In genomic region chr11:1310772-1311468, GRCh38 we compare ENCODE assay signal across 8 cellular contexts. TPM values are rescaled to one million over a fixed set of nuclear protein-coding genes. Genes with fewer than 3 reads are reported as not detected.
DNase-seq lines count a peak whose midpoint lies in the region; ATAC-seq and TF ChIP-seq lines count a peak whose summit lies in the region.

No MANE protein-coding gene starts in this region.

- POLR2A ChIA-PET in HEK293T (lab: Yijun Ruan, JAX): no interaction called here

- CTCF ChIA-PET in HEK293T (lab: Yijun Ruan, JAX): no interaction called here

- ATAC-seq in GM18861 (IDR thresholded peaks at IDR 0.05; ENCODE audit: unreplicated experiment) (no peak), GM21423 (IDR thresholded peaks at IDR 0.05; ENCODE audit: unreplicated experiment) (no peak), GM21576 (IDR thresholded peaks at IDR 0.05; ENCODE audit: unreplicated experiment) (no peak)

- DNase-seq in HT-29 (ENCODE audit: low spot score) (peak; percentile 68), epithelial cell of esophagus (ENCODE audit: low read depth) (no peak), HEK293T (ENCODE audit: extremely low spot score) (no peak)
- peak; percentile 70 for DNase-seq in activated CD4-positive, alpha-beta T cell treated with anti-CD3 and anti-CD28 coated beads for 48 hours
- peak; percentile 74 for DNase-seq in stimulated activated CD8-positive, alpha-beta memory T cell treated with anti-CD3 and anti-CD28 coated beads, Interleukin-4, amount 100 ng/mL, for 48 hours

- TF ChIP-seq CTCF in epithelial cell of esophagus (IDR thresholded peaks at IDR 0.05; ENCODE audit: insufficient read depth, low read depth, low read length, missing control alignments): no peak

- peak overlapping the region; percentile 59 for H3K4me3 ChIP-seq in epithelial cell of esophagus (ENCODE audit: low read length)

TF ChIP-seq in HEK293T, 16 proteins besides CTCF, POLR2A, EP300 and RAD21:
- TF ChIP-seq ARNT (IDR thresholded peaks at IDR 0.05): no peak
- no peak for TF ChIP-seq CTBP1 (IDR thresholded peaks at IDR 0.05; ENCODE audit: borderline replicate concordance)
- TF ChIP-seq HDGF (IDR thresholded peaks at IDR 0.05; ENCODE audit: borderline replicate concordance): no peak
- no peak for TF ChIP-seq FOXA1 (IDR thresholded peaks at IDR 0.05)
- TF ChIP-seq ELF4 (IDR thresholded peaks at IDR 0.05): no peak
- TF ChIP-seq BHLHE40 (IDR thresholded peaks at IDR 0.05; ENCODE audit: borderline replicate concordance): no peak
- TF ChIP-seq TARDBP (IDR thresholded peaks at IDR 0.05): no peak
- TF ChIP-seq LEF1 (IDR thresholded peaks at IDR 0.05; ENCODE audit: borderline replicate concordance): no peak
- TF ChIP-seq FOXK2 (IDR thresholded peaks at IDR 0.05): no peak
- no peak for TF ChIP-seq NFRKB (IDR thresholded peaks at IDR 0.05)
- TF ChIP-seq FOXM1 (IDR thresholded peaks at IDR 0.05; ENCODE audit: borderline replicate concordance): no peak
- TF ChIP-seq SUZ12 (IDR thresholded peaks at IDR 0.05): no peak
- TF ChIP-seq ZNF384 (IDR thresholded peaks at IDR 0.05): no peak
- no peak for TF ChIP-seq PKNOX1 (IDR thresholded peaks at IDR 0.05)
- no peak for TF ChIP-seq L3MBTL2 (conservative IDR thresholded peaks at IDR 0.05)
- no peak for TF ChIP-seq SP1 (IDR thresholded peaks at IDR 0.05)

RNA-seq across cellular contexts. Expression of gene TOLLIP, which starts 1.5 kb away (rescaled TPM):
- 53.6 and 91.6 TPM in 2 replicates for total RNA-seq in HT-29 (2014; rRNA removed; shearing (Covaris generic))

Comparison
In these comparisons a context has a peak if more than half of its experiments do, and no peak if none do; other contexts are left out.
1. DNase-seq: peak in HT-29 (single experiment), activated CD4-positive, alpha-beta T cell treated with anti-CD3 and anti-CD28 coated beads for 48 hours (single experiment) and stimulated activated CD8-positive, alpha-beta memory T cell treated with anti-CD3 and anti-CD28 coated beads, Interleukin-4, amount 100 ng/mL, for 48 hours (single experiment); none in epithelial cell of esophagus (single experiment) and HEK293T (single experiment).